In the genomic region with DNA sequence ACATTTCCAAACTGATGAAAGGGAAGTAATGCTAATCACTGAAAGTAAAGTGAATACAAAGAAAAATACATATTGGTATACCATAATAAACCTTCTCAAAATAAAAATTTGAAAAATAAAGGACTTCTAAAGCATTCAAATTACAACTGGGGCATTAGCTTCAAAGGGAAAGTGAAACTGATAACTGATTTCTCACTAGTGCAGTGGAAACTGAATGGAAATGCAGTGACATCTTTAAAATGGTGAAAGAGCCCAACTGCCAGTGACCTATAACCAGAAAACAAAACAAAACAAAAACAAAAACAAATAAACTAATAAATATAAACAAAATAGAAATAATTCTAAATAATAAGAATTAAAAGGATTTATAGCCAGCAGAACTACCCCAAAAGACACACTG, we compare ENCODE assay signal across 14 cellular contexts.
DNase-seq lines count a peak whose midpoint lies in the region; ATAC-seq and TF ChIP-seq lines count a peak whose summit lies in the region.
"Had no signal": no experiment of that assay in that cellular context is flagged by ENCODE, and none has a peak within 500 bp of the region (broad histone marks: within the 10 kb centered on the region; RNA-seq: fewer than 3 reads in every experiment).

No MANE protein-coding gene starts in this region.

- ATAC-seq in GM18858 (IDR thresholded peaks at IDR 0.05; ENCODE audit: unreplicated experiment) (peak; percentile 88), GM21529 (IDR thresholded peaks at IDR 0.05; ENCODE audit: unreplicated experiment) (peak; percentile 76), HG03103 (IDR thresholded peaks at IDR 0.05; ENCODE audit: low read depth, unreplicated experiment) (peak; percentile 63)
- ATAC-seq in activated T-cell treated with anti-CD3 and anti-CD28 coated beads, Interleukin-2, amount 50 U/mL, for 4 hours, result no peak
- ATAC-seq: stimulated activated naive CD8-positive, alpha-beta T cell treated with anti-CD3 and anti-CD28 coated beads, Interleukin-15, Interleukin-2, amounts not matched to agents 100 U/mL and 50 U/mL, for 24 hours had no signal

- peak; percentile 14 for DNase-seq in NCI-H774 (lab: John Stamatoyannopoulos, UW)
- DNase-seq in endothelial cell (ENCODE audit: low spot score), result no peak
- no peak for DNase-seq in coronary artery (ENCODE audit: low spot score)
- no peak for DNase-seq in iPS-NIHi11 (ENCODE audit: low spot score)
- no peak for DNase-seq in activated T-cell treated with anti-CD3 and anti-CD28 coated beads, Interleukin-2, amount 50 U/mL, for 4 hours
- DNase-seq: glutamatergic neuron; NCI-H1436; ovary; stimulated activated naive CD8-positive, alpha-beta T cell treated with anti-CD3 and anti-CD28 coated beads, Interleukin-15, Interleukin-2, amounts not matched to agents 100 U/mL and 50 U/mL, for 24 hours had no signal

- H3K9me3 Mint-ChIP-seq in endothelial cell (ENCODE audit: unreplicated experiment), result peaks cover 12% of the 10 kb centered on the region
- H3K9me3 Mint-ChIP-seq in activated T-cell treated with anti-CD3 and anti-CD28 coated beads, Interleukin-2, amount 50 U/mL, for 4 hours, result no peaks in the 10 kb centered on the region

- no peaks in the 10 kb centered on the region for H3K4me1 Mint-ChIP-seq in endothelial cell (ENCODE audit: unreplicated experiment)
- no peaks in the 10 kb centered on the region for H3K4me1 Mint-ChIP-seq in activated T-cell treated with anti-CD3 and anti-CD28 coated beads, Interleukin-2, amount 50 U/mL, for 4 hours (ENCODE audit: low read depth)
- H3K4me1 Mint-ChIP-seq: CD14-positive monocyte had no signal

- no peak overlapping the region for H3K4me3 ChIP-seq in coronary artery
- H3K4me3 ChIP-seq: lung, ovary had no signal

- H3K27ac Mint-ChIP-seq in endothelial cell (ENCODE audit: unreplicated experiment), result no peak overlapping the region
- H3K27ac Mint-ChIP-seq: CD14-positive monocyte had no signal

- TF ChIP-seq CTCF in endothelial cell (IDR thresholded peaks at IDR 0.05; ENCODE audit: unreplicated experiment) (no peak), coronary artery (IDR thresholded peaks at IDR 0.05) (no peak)

- no peak overlapping the region for H3K4me3 Mint-ChIP-seq in endothelial cell (ENCODE audit: unreplicated experiment)
- no peak overlapping the region for H3K4me3 Mint-ChIP-seq in activated T-cell treated with anti-CD3 and anti-CD28 coated beads, Interleukin-2, amount 50 U/mL, for 4 hours
- H3K4me3 Mint-ChIP-seq: CD14-positive monocyte had no signal

- no peaks in the 10 kb centered on the region for H3K27me3 Mint-ChIP-seq in endothelial cell (ENCODE audit: unreplicated experiment)
- no peaks in the 10 kb centered on the region for H3K27me3 Mint-ChIP-seq in activated T-cell treated with anti-CD3 and anti-CD28 coated beads, Interleukin-2, amount 50 U/mL, for 4 hours (ENCODE audit: low read depth)

- H3K27ac ChIP-seq in coronary artery, result no peak overlapping the region
- H3K27ac ChIP-seq: ovary had no signal

- H3K36me3 Mint-ChIP-seq in endothelial cell (ENCODE audit: low read depth, unreplicated experiment), result no peaks in the 10 kb centered on the region
- H3K36me3 Mint-ChIP-seq in activated T-cell treated with anti-CD3 and anti-CD28 coated beads, Interleukin-2, amount 50 U/mL, for 4 hours (ENCODE audit: insufficient read depth), result no peaks in the 10 kb centered on the region
- H3K36me3 Mint-ChIP-seq: CD14-positive monocyte had no signal

Comparison
In these comparisons a context has a peak if more than half of its experiments do, and no peak if none do; other contexts are left out.
1. ATAC-seq: peak in GM18858 (single experiment), GM21529 (single experiment) and HG03103 (single experiment); none in activated T-cell treated with anti-CD3 and anti-CD28 coated beads, Interleukin-2, amount 50 U/mL, for 4 hours (0 of 2).